29 cellular contexts compared by ENCODE assay signal in genomic region chr19:16851031-16851712, GRCh38. TPM values are rescaled to one million over a fixed set of nuclear protein-coding genes. Genes with fewer than 3 reads are reported as not detected.
A peak's percentile ranks its signal among the peaks of the same experiment; 100 is the strongest.
DNase-seq lines count a peak whose midpoint lies in the region; ATAC-seq and TF ChIP-seq lines count a peak whose summit lies in the region.
"Had no signal": no experiment of that assay in that cellular context is flagged by ENCODE, and none has a peak within 500 bp of the region (broad histone marks: within the 10 kb centered on the region; RNA-seq: fewer than 3 reads in every experiment).

No MANE protein-coding gene starts in this region.

- H4K8ac ChIP-seq in IMR-90 (ENCODE audit: low read depth in 2 of 2, low read length in 2 of 2) (peak overlapping the region in 1 of 2 experiments; percentile 69; a peak in 3 of 4 replicates), mesendoderm (ENCODE audit: low read depth, low read length) (no peak overlapping the region)

- DNase-seq in Daoy (ENCODE audit: low read depth) (peak; percentile 53), IMR-90 (peak; percentile 77), astrocyte of the hippocampus (ENCODE audit: low read depth, low spot score) (peak; percentile 87), mesendoderm (peak; percentile 13), T-helper 17 cell (no peak), foreskin keratinocyte (no peak)
- DNase-seq: activated CD8-positive, alpha-beta memory T cell treated with anti-CD3 and anti-CD28 coated beads for 24 hours; activated T-cell treated with anti-CD3 and anti-CD28 coated beads, Interleukin-2, amount 50 U/mL, for 72 hours; COR-L47; DND-41; glutamatergic neuron; left ventricle myocardium superior; NCI-H187; NCI-H446; nephron progenitor cell; psoas muscle; RPMI8226; small intestine; stimulated activated CD4-positive, alpha-beta T cell treated with anti-CD3 and anti-CD28 coated beads, Interleukin-2, amount 100 ng/mL, for 48 hours; stimulated activated naive CD4-positive, alpha-beta T cell treated with Interleukin-2 at 50 U/mL for 16 hours; thyroid gland had no signal

- H3K23ac ChIP-seq in IMR-90 (ENCODE audit: low read depth, low read length) (no peak overlapping the region), mesendoderm (ENCODE audit: low read length) (no peak overlapping the region)

- intact Hi-C loops in IMR-90 (cut with micrococcal nuclease): no loop called here

- ATAC-seq in IMR-90 (ENCODE audit: low read depth) (peak; percentile 76), HG02884 (IDR thresholded peaks at IDR 0.05; ENCODE audit: unreplicated experiment) (no peak), GM21737 (IDR thresholded peaks at IDR 0.05; ENCODE audit: unreplicated experiment) (no peak), T-helper 17 cell (no peak), foreskin keratinocyte (no peak)
- ATAC-seq: activated CD4-positive, CD25-positive, alpha-beta regulatory T cell treated with anti-CD3 and anti-CD28 coated beads, Interleukin-2, amount 50 U/mL, for 24 hours; activated T-cell treated with anti-CD3 and anti-CD28 coated beads, Interleukin-2, amount 50 U/mL, for 72 hours; K562; left ventricle myocardium superior; psoas muscle had no signal

- POLR2A ChIA-PET in IMR-90 (lab: Charles Lee; ENCODE audit: unreplicated experiment): interaction anchor here (0.6 kb wide), 1 partner anchor 192 kb away, joined by 5 read pairs; no protein-coding TSS in a partner anchor

- no peak overlapping the region for H3K4me3 ChIP-seq in IMR-90 (ENCODE audit: insufficient read depth, low read depth, low read length)
- H3K4me3 ChIP-seq in mesendoderm (ENCODE audit: low read length): no peak overlapping the region
- H3K4me3 ChIP-seq: ascending aorta, K562, psoas muscle, thyroid gland had no signal

- no peak overlapping the region for H3K56ac ChIP-seq in IMR-90 (ENCODE audit: extremely low read depth, insufficient read depth, low read length)
- H3K56ac ChIP-seq in mesendoderm (ENCODE audit: low read length): no peak overlapping the region

- H3K27ac ChIP-seq in IMR-90 (ENCODE audit: insufficient read depth, low read length): peak overlapping the region; percentile 18; the same call in 1 of the 2 replicates
- no peak overlapping the region for H3K27ac ChIP-seq in mesendoderm (ENCODE audit: low read depth, low read length)
- no peak overlapping the region for H3K27ac ChIP-seq in foreskin keratinocyte
- H3K27ac ChIP-seq: ascending aorta, HL-60, psoas muscle, thyroid gland had no signal

- dilution Hi-C loops in IMR-90 (cut with HindIII; ENCODE audit: low sequenced_read_pairs, unreplicated experiment): no loop called here

- H3K27ac Mint-ChIP-seq in T-helper 17 cell: no peak overlapping the region
- H3K27ac Mint-ChIP-seq: activated naive CD4-positive, alpha-beta T cell treated with anti-CD3 and anti-CD28 coated beads, Interleukin-2, amount 50 U/mL, for 24 hours; activated T-cell treated with anti-CD3 and anti-CD28 coated beads, Interleukin-2, amount 50 U/mL, for 72 hours; nephron progenitor cell had no signal

- H3K27me3 ChIP-seq in IMR-90 (ENCODE audit: control insufficient read depth, insufficient read depth, low read length) (no peaks in the 10 kb centered on the region), mesendoderm (ENCODE audit: insufficient read depth, low read length, poor library complexity) (no peaks in the 10 kb centered on the region), foreskin keratinocyte (no peaks in the 10 kb centered on the region)
- H3K27me3 ChIP-seq: ascending aorta, thyroid gland had no signal

- CTCF ChIA-PET in IMR-90 (lab: Yijun Ruan, JAX): no interaction called here

- H2BK15ac ChIP-seq in IMR-90 (ENCODE audit: low read depth, low read length) (0 out of 3 replicates have a peak overlapping the region, but pooled peaks have one; percentile 12), mesendoderm (replicated peaks; ENCODE audit: low read depth) (no peak overlapping the region)

- no peak overlapping the region for H3K4me3 Mint-ChIP-seq in T-helper 17 cell
- H3K4me3 Mint-ChIP-seq: activated naive CD4-positive, alpha-beta T cell treated with anti-CD3 and anti-CD28 coated beads, Interleukin-2, amount 50 U/mL, for 24 hours; activated T-cell treated with anti-CD3 and anti-CD28 coated beads, Interleukin-2, amount 50 U/mL, for 72 hours; nephron progenitor cell had no signal

- H2AK5ac ChIP-seq in IMR-90 (ENCODE audit: low read depth, low read length): peak overlapping the region; percentile 92
- no peak overlapping the region for H2AK5ac ChIP-seq in mesendoderm (ENCODE audit: low read length)

- H3K9me1 ChIP-seq in IMR-90 (ENCODE audit: insufficient read depth, low read length): peaks cover 37% of the 10 kb centered on the region

- no peaks in the 10 kb centered on the region for H3K9me3 ChIP-seq in IMR-90 (ENCODE audit: control insufficient read depth, insufficient read depth, low read length)
- no peaks in the 10 kb centered on the region for H3K9me3 ChIP-seq in T-helper 17 cell (ENCODE audit: control insufficient read depth, low read length, poor library complexity, severe bottlenecking)
- H3K9me3 ChIP-seq: ascending aorta, psoas muscle, thyroid gland had no signal

- no peak overlapping the region for H3K14ac ChIP-seq in IMR-90 (replicated peaks; ENCODE audit: low read depth, low read length)

- TF ChIP-seq CTCF in IMR-90 (conservative IDR thresholded peaks at IDR 0.05; ENCODE audit: low read depth, low read length) (no peak), foreskin keratinocyte (conservative IDR thresholded peaks at IDR 0.05) (no peak)

- no peak overlapping the region for H3K4me2 ChIP-seq in IMR-90 (ENCODE audit: low read depth, low read length)
- no peak overlapping the region for H3K4me2 ChIP-seq in mesendoderm (ENCODE audit: low read length)

- peaks cover 13% of the 10 kb centered on the region for H4K20me1 ChIP-seq in IMR-90 (ENCODE audit: insufficient read depth, low read length)

- H3K4me1 ChIP-seq in IMR-90 (ENCODE audit: control insufficient read depth, insufficient read depth, low read length) (peaks cover 16% of the 10 kb centered on the region), mesendoderm (ENCODE audit: control insufficient read depth, low read depth, low read length) (no peaks in the 10 kb centered on the region), foreskin keratinocyte (no peaks in the 10 kb centered on the region)
- H3K4me1 ChIP-seq: ascending aorta, psoas muscle, thyroid gland had no signal

- H4K5ac ChIP-seq in IMR-90 (ENCODE audit: low read depth, low read length) (no peak overlapping the region), mesendoderm (ENCODE audit: low read length) (no peak overlapping the region)

- peak overlapping the region; percentile 73 for H2AFZ ChIP-seq in IMR-90 (replicated peaks; ENCODE audit: low read length, poor library complexity)

- H3K36me3 ChIP-seq in IMR-90 (ENCODE audit: control insufficient read depth, insufficient read depth, low read length) (peaks cover 70% of the 10 kb centered on the region), mesendoderm (ENCODE audit: control insufficient read depth, insufficient read depth, low read length) (peaks cover 13% of the 10 kb centered on the region)

- H2BK120ac ChIP-seq in IMR-90 (ENCODE audit: low read depth, low read length) (peak overlapping the region; percentile 83), mesendoderm (ENCODE audit: low read depth, low read length) (no peak overlapping the region)

- peak overlapping the region; percentile 93 for H2AK9ac ChIP-seq in IMR-90 (replicated peaks; ENCODE audit: low read depth, low read length, poor library complexity)

- no peak overlapping the region; the same call in 1 of the 2 replicates for H2BK20ac ChIP-seq in IMR-90 (ENCODE audit: low read depth, low read length)

- in situ Hi-C loops in IMR-90 (cut with MboI; ENCODE audit: low sequenced_read_pairs): no loop called here

- peaks cover 14% of the 10 kb centered on the region for H3K36me3 Mint-ChIP-seq in T-helper 17 cell (ENCODE audit: low read depth)

- H4K91ac ChIP-seq in IMR-90 (ENCODE audit: insufficient read depth, low read depth, low read length): peak overlapping the region; percentile 87

- no peak for TF ChIP-seq POLR2A in IMR-90 (IDR thresholded peaks at IDR 0.05; ENCODE audit: low read depth, low read length)

- no peak for TF ChIP-seq RAD21 in IMR-90 (IDR thresholded peaks at IDR 0.05; ENCODE audit: low read length)

- no peaks in the 10 kb centered on the region for H3K27me3 Mint-ChIP-seq in T-helper 17 cell
- H3K27me3 Mint-ChIP-seq: activated naive CD4-positive, alpha-beta T cell treated with anti-CD3 and anti-CD28 coated beads, Interleukin-2, amount 50 U/mL, for 24 hours had no signal

- no peaks in the 10 kb centered on the region for H3K79me2 ChIP-seq in mesendoderm (ENCODE audit: control insufficient read depth, insufficient read depth, low read length)

- H3K4ac ChIP-seq in IMR-90 (ENCODE audit: low read depth, low read length) (peak overlapping the region; percentile 95; the same call in 1 of the 2 replicates), mesendoderm (ENCODE audit: low read depth, low read length) (no peak overlapping the region)

- H2BK5ac ChIP-seq in IMR-90 (ENCODE audit: low read depth, low read length, poor library complexity, severe bottlenecking): peak overlapping the region; percentile 98
- no peak overlapping the region for H2BK5ac ChIP-seq in mesendoderm (ENCODE audit: low read length)

- H3K4me1 Mint-ChIP-seq in T-helper 17 cell: no peaks in the 10 kb centered on the region
- H3K4me1 Mint-ChIP-seq: activated naive CD4-positive, alpha-beta T cell treated with anti-CD3 and anti-CD28 coated beads, Interleukin-2, amount 50 U/mL, for 24 hours; nephron progenitor cell had no signal

- H3K79me1 ChIP-seq in IMR-90 (ENCODE audit: low read depth in 1 of 2, low read length in 2 of 2) (peaks cover 10 to 70% of the 10 kb centered on the region in 2 experiments; a peak in 2 of 4 replicates), mesendoderm (ENCODE audit: low read length) (peaks cover 2% of the 10 kb centered on the region)

- no TSS peak for BruUV-seq in IMR-90 (replicated peaks; lab: Mats Ljungman, UMichigan)

- H3K9ac ChIP-seq in IMR-90 (ENCODE audit: low read depth, low read length) (no peak overlapping the region), mesendoderm (ENCODE audit: low read length) (no peak overlapping the region)

- 88% methylated on average over 14 of the region's 33 CpGs; no CpG with 5 or more reads in 1 of the 2 experiments for WGBS in IMR-90 (ENCODE audit: extremely low coverage in 2 of 2, insufficient read length in 1 of 2), 2 experiments
- WGBS in mesendoderm (ENCODE audit: extremely low coverage, insufficient coverage, low lambda C conversion rate): no CpG with 5 or more reads among the region's 33 CpGs

- H3K18ac ChIP-seq in IMR-90 (ENCODE audit: low read depth, low read length): no peak overlapping the region; the same call in 1 of the 2 replicates
- no peak overlapping the region for H3K18ac ChIP-seq in mesendoderm (ENCODE audit: low read length)

RNA-seq across cellular contexts. Expression of gene SIN3B, which starts 22.0 kb away (rescaled TPM):
- total RNA-seq in Daoy (2014; rRNA removed; shearing (Covaris generic)): 14.3 and 16.5 TPM in 2 replicates
- total RNA-seq in IMR-90 (2012; rRNA removed): 7.9 and 9.2 TPM in 2 replicates
- 40.0 and 51.2 TPM in 2 replicates for polyA plus RNA-seq in IMR-90 (2012; rRNA removed)
- 23.0 and 34.9 TPM in 2 replicates for polyA plus RNA-seq in IMR-90 (2012; cell fraction: cytosol; rRNA removed)
- polyA plus RNA-seq in IMR-90 (2012; cell fraction: nucleus; rRNA removed; ENCODE audit: low replicate concordance): 209 and 480 TPM in 2 replicates
- polyA plus RNA-seq in mesendoderm (2013, experiment 1 of 2): 34.9 TPM
- 34.3 TPM for polyA plus RNA-seq in mesendoderm (2013, experiment 2 of 2)
- total RNA-seq in T-helper 17 cell: 10 to 100 TPM; 61.1 to 69.4 TPM
- 27.2 and 28.5 TPM in 2 replicates for total RNA-seq in foreskin keratinocyte
- 14.6 and 15.6 TPM in 2 replicates for polyA plus RNA-seq in foreskin keratinocyte

RNA-seq across cellular contexts. Expression of gene F2RL3, which starts 37.6 kb away (rescaled TPM):
- 2.9 and 7.0 TPM in 2 replicates for total RNA-seq in Daoy (2014; rRNA removed; shearing (Covaris generic))
- total RNA-seq in IMR-90 (2012; rRNA removed) (not detected in 2 replicates), T-helper 17 cell (1 to 10 TPM in 1 of 2 donors, under 1 TPM in 1; 0.07 to 2.7 TPM), foreskin keratinocyte (not detected in 2 replicates)
- polyA plus RNA-seq in IMR-90 (2012; rRNA removed) (0.03 TPM in 1 of 2 replicates, not detected in the other), foreskin keratinocyte (not detected in 2 replicates)
- polyA plus RNA-seq in IMR-90 (2012; cell fraction: cytosol; rRNA removed): 0.02 TPM in 1 of 2 replicates, not detected in the other
- 0.02 and 0.11 TPM in 2 replicates for polyA plus RNA-seq in IMR-90 (2012; cell fraction: nucleus; rRNA removed; ENCODE audit: low replicate concordance)
- not detected for polyA plus RNA-seq in mesendoderm (2013, experiment 1 of 2)
- polyA plus RNA-seq in mesendoderm (2013, experiment 2 of 2): not detected
- total RNA-seq: activated T-cell treated with anti-CD3 and anti-CD28 coated beads, Interleukin-2, amount 50 U/mL, for 72 hours had no signal
- polyA plus RNA-seq: BJ had no signal

Comparison
In these comparisons a context has a peak if more than half of its experiments do, and no peak if none do; other contexts are left out.
1. DNase-seq: peak in Daoy (single experiment), IMR-90 (single experiment), astrocyte of the hippocampus (single experiment) and mesendoderm (single experiment); none in T-helper 17 cell (0 of 3) and foreskin keratinocyte (0 of 2).